ENCODE assay signal across 9 cellular contexts in the genomic region with DNA sequence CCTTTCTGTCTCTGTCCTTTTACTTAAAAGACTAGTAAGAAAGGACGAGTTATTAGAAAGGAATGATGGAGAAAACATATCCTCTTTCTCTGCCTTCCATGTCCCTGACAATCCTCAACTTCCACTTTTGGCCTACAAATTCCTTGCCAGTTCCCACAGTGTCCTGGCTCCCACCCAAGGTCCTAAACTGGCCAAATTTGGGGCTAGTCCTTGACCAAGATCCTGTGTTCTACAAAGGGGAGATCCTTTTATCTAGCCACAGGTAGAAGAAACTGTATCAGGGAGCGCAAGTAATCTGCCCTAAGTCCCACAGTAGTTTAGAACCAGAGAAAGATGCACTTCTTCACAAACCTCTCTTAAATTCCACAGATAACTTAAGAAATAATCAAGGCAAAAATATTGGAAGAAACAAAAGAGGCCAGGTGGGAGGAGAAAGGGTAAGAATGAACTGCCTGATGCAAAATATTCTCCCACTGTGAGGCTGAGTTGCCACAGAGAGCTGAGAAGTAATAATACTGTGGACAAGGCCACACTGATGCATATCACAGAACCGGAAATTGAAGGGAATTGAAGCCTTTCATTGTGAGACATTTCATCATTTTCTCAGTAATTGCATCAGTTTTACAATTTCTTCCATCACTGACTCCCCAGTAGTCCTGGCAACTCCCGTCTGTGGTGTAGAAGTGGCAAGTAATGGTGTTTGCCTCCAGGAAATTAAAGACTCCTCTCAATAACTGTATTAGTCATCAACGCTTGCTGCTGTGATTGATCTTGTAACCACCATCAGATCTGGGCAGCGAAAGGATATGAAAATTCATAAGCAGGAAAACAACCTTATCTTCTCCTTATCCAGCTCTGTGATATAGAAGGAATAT. TPM values are rescaled to one million over a fixed set of nuclear protein-coding genes. Genes with fewer than 3 reads are reported as not detected.
DNase-seq lines count a peak whose midpoint lies in the region; ATAC-seq and TF ChIP-seq lines count a peak whose summit lies in the region.
"Had no signal": no experiment of that assay in that cellular context is flagged by ENCODE, and none has a peak within 500 bp of the region (broad histone marks: within the 10 kb centered on the region; RNA-seq: fewer than 3 reads in every experiment).

No MANE protein-coding gene starts in this region.

- no peaks in the 10 kb centered on the region for H3K36me3 Mint-ChIP-seq in activated naive CD8-positive, alpha-beta T cell treated with anti-CD3 and anti-CD28 coated beads, Interleukin-2, amount 50 U/mL, for 24 hours (ENCODE audit: low read depth)
- H3K36me3 Mint-ChIP-seq in stimulated activated naive B cell treated with anti-CD40 and anti-IgM and Interleukin-4, amounts not matched to agents 10 μg/mL and 1 μg/mL and 100 μg/mL, for 72 hours, result no peaks in the 10 kb centered on the region

- H3K27me3 ChIP-seq in Loucy (ENCODE audit: insufficient read depth, low read length, poor library complexity, severe bottlenecking), result no peaks in the 10 kb centered on the region

- no peaks in the 10 kb centered on the region for H3K36me3 ChIP-seq in Loucy (ENCODE audit: insufficient read depth, low read length)

- peaks cover 3% of the 10 kb centered on the region for H3K27me3 Mint-ChIP-seq in activated naive CD8-positive, alpha-beta T cell treated with anti-CD3 and anti-CD28 coated beads, Interleukin-2, amount 50 U/mL, for 24 hours
- H3K27me3 Mint-ChIP-seq in stimulated activated naive B cell treated with anti-CD40 and anti-IgM and Interleukin-4, amounts not matched to agents 10 μg/mL and 1 μg/mL and 100 μg/mL, for 72 hours, result peaks cover 0 to 8% of the 10 kb centered on the region in 2 donors

- H4K20me1 ChIP-seq in Loucy (ENCODE audit: insufficient read depth, low read length, poor library complexity, severe bottlenecking), result no peaks in the 10 kb centered on the region

- no peak for TF ChIP-seq CTCF in Loucy (conservative IDR thresholded peaks at IDR 0.05; ENCODE audit: low read length)

- peak overlapping the region; percentile 83 for H3K27ac Mint-ChIP-seq in activated naive CD8-positive, alpha-beta T cell treated with anti-CD3 and anti-CD28 coated beads, Interleukin-2, amount 50 U/mL, for 24 hours
- H3K27ac Mint-ChIP-seq in stimulated activated naive B cell treated with anti-CD40 and anti-IgM and Interleukin-4, amounts not matched to agents 10 μg/mL and 1 μg/mL and 100 μg/mL, for 72 hours, result no peak overlapping the region
- H3K27ac Mint-ChIP-seq: B cell had no signal

- H3K9me2 ChIP-seq in Loucy (replicated peaks; ENCODE audit: low read depth, low read length), result no peaks in the 10 kb centered on the region

- no peaks in the 10 kb centered on the region for H3K9me3 ChIP-seq in Loucy (ENCODE audit: insufficient read depth, low read depth, low read length)

- no peak overlapping the region for H3K9ac ChIP-seq in Loucy (ENCODE audit: low read depth, low read length, poor library complexity, severe bottlenecking)

- ATAC-seq in activated CD4-positive, CD25-positive, alpha-beta regulatory T cell treated with anti-CD3 and anti-CD28 coated beads, Interleukin-2, amount 50 U/mL, for 24 hours, result peak; percentile 67 to 70
- ATAC-seq in activated naive CD8-positive, alpha-beta T cell treated with anti-CD3 and anti-CD28 coated beads, Interleukin-2, amount 50 U/mL, for 24 hours, result peak; percentile 83
- ATAC-seq in left lobe of liver (no peak), esophagus mucosa (no peak)
- no peak for ATAC-seq in stimulated activated naive B cell treated with anti-CD40 and anti-IgM and Interleukin-4, amounts not matched to agents 10 μg/mL and 1 μg/mL and 100 μg/mL, for 72 hours (replicated peaks)

- H3K4me3 ChIP-seq in Loucy (ENCODE audit: low read length, poor library complexity, severe bottlenecking), result no peak overlapping the region

- H3K4me1 ChIP-seq in Loucy (ENCODE audit: insufficient read depth, low read length, poor library complexity, severe bottlenecking), result no peaks in the 10 kb centered on the region

- no peaks in the 10 kb centered on the region for H3K9me3 Mint-ChIP-seq in activated naive CD8-positive, alpha-beta T cell treated with anti-CD3 and anti-CD28 coated beads, Interleukin-2, amount 50 U/mL, for 24 hours
- no peaks in the 10 kb centered on the region for H3K9me3 Mint-ChIP-seq in stimulated activated naive B cell treated with anti-CD40 and anti-IgM and Interleukin-4, amounts not matched to agents 10 μg/mL and 1 μg/mL and 100 μg/mL, for 72 hours

- DNase-seq in activated CD4-positive, CD25-positive, alpha-beta regulatory T cell (lab: John Stamatoyannopoulos, UW), result no peak
- DNase-seq in activated naive CD8-positive, alpha-beta T cell treated with anti-CD3 and anti-CD28 coated beads, Interleukin-2, amount 50 U/mL, for 24 hours, result no peak
- peak in 2 of 3 donors; percentile 8 to 19 for DNase-seq in stimulated activated CD4-positive, alpha-beta T cell treated with anti-CD3 and anti-CD28 coated beads, TNF-alpha, amount 100 ng/mL, for 48 hours (ENCODE audit: low read depth in 3 of 3)
- DNase-seq in left lobe of liver (ENCODE audit: low spot score), result no peak
- DNase-seq in stimulated activated naive B cell treated with anti-CD40 and anti-IgM and Interleukin-4, amounts not matched to agents 10 μg/mL and 1 μg/mL and 100 μg/mL, for 72 hours, result no peak

- H3K4me3 Mint-ChIP-seq in activated naive CD8-positive, alpha-beta T cell treated with anti-CD3 and anti-CD28 coated beads, Interleukin-2, amount 50 U/mL, for 24 hours, result peak overlapping the region; percentile 0
- no peak overlapping the region for H3K4me3 Mint-ChIP-seq in stimulated activated naive B cell treated with anti-CD40 and anti-IgM and Interleukin-4, amounts not matched to agents 10 μg/mL and 1 μg/mL and 100 μg/mL, for 72 hours
- H3K4me3 Mint-ChIP-seq: B cell had no signal

- H3K4me1 Mint-ChIP-seq in activated naive CD8-positive, alpha-beta T cell treated with anti-CD3 and anti-CD28 coated beads, Interleukin-2, amount 50 U/mL, for 24 hours, result peaks cover 30% of the 10 kb centered on the region
- H3K4me1 Mint-ChIP-seq in stimulated activated naive B cell treated with anti-CD40 and anti-IgM and Interleukin-4, amounts not matched to agents 10 μg/mL and 1 μg/mL and 100 μg/mL, for 72 hours, result peaks cover 6 to 9% of the 10 kb centered on the region in 2 donors

- no peaks in the 10 kb centered on the region for H3K79me2 ChIP-seq in Loucy (ENCODE audit: insufficient read depth, low read length)

- peak overlapping the region; percentile 60; the same call in 1 of the 2 replicates for H2AFZ ChIP-seq in Loucy (ENCODE audit: low read length)

- H3F3A ChIP-seq in Loucy (ENCODE audit: low read depth), result no peaks in the 10 kb centered on the region

- no peak overlapping the region for H3K4me2 ChIP-seq in Loucy (ENCODE audit: low read depth, low read length, poor library complexity, severe bottlenecking)

RNA-seq across cellular contexts. Expression of gene DNAJC12, which starts 47.2 kb away (rescaled TPM):
- total RNA-seq in left lobe of liver (14.3 TPM), esophagus mucosa (0.16 TPM)
- total RNA-seq: B cell had no signal

Comparison
In these comparisons a context has a peak if more than half of its experiments do, and no peak if none do; other contexts are left out.
1. ATAC-seq: peak in activated CD4-positive, CD25-positive, alpha-beta regulatory T cell treated with anti-CD3 and anti-CD28 coated beads, Interleukin-2, amount 50 U/mL, for 24 hours (2 of 2) and activated naive CD8-positive, alpha-beta T cell treated with anti-CD3 and anti-CD28 coated beads, Interleukin-2, amount 50 U/mL, for 24 hours (single experiment); none in left lobe of liver (single experiment), esophagus mucosa (single experiment) and stimulated activated naive B cell treated with anti-CD40 and anti-IgM and Interleukin-4, amounts not matched to agents 10 μg/mL and 1 μg/mL and 100 μg/mL, for 72 hours (0 of 2).
2. DNase-seq: peak in stimulated activated CD4-positive, alpha-beta T cell treated with anti-CD3 and anti-CD28 coated beads, TNF-alpha, amount 100 ng/mL, for 48 hours (2 of 3); none in activated CD4-positive, CD25-positive, alpha-beta regulatory T cell (0 of 4), activated naive CD8-positive, alpha-beta T cell treated with anti-CD3 and anti-CD28 coated beads, Interleukin-2, amount 50 U/mL, for 24 hours (single experiment), left lobe of liver (single experiment) and stimulated activated naive B cell treated with anti-CD40 and anti-IgM and Interleukin-4, amounts not matched to agents 10 μg/mL and 1 μg/mL and 100 μg/mL, for 72 hours (single experiment).
3. RNA of gene DNAJC12, which starts 47.2 kb away (total RNA-seq): 14.3 TPM in left lobe of liver (single experiment); 0.16 TPM in esophagus mucosa (single experiment); every median in the first group is over 10 times any median in the second.